ENCODE assay signal across 1 cellular context in the genomic region with DNA sequence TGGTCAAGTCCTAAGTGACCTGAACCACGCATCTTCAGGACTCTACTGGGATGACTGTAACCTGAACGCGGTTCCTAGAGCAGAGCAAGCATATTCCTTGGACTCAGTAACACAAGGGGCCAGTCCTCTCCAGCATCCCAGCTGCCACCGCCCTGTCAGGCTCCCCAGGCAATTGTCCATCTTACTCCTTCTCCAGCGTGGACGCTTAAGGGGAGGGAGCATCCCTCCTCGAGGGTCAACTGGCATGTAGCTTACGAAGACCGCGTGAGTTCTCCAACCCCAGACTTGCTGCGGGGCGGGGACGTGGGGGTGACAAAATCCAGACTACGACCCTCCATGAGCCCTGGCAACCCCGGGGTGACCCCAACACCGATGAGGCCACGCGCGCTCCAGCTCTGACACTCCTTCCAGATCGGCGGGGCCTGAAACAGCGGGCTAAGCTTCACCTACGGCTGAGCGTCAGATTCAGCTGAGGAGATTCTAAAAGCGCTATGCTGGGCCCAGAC.
A peak's percentile ranks its signal among the peaks of the same experiment; 100 is the strongest.
TF ChIP-seq lines count a peak whose summit lies in the region.

No MANE protein-coding gene starts in this region.

TF ChIP-seq in HepG2, 621 proteins besides CTCF, POLR2A, EP300 and RAD21 (continued from another document):
- TF ChIP-seq, protein P1, sequence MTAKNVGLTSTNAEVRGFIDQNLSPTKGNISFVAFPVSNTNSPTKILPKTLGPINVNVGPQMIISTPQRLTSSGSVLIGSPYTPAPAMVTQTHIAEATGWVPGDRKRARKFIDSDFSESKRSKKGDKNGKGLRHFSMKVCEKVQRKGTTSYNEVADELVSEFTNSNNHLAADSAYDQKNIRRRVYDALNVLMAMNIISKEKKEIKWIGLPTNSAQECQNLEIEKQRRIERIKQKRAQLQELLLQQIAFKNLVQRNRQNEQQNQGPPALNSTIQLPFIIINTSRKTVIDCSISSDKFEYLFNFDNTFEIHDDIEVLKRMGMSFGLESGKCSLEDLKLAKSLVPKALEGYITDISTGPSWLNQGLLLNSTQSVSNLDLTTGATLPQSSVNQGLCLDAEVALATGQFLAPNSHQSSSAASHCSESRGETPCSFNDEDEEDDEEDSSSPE (CRISPR knock-in tag; IDR thresholded peaks at IDR 0.05) = no peak
- TF ChIP-seq ZNF180 (CRISPR knock-in tag; IDR thresholded peaks at IDR 0.05; ENCODE audit: borderline replicate concordance, low read depth) (no peak), SNAI1 (CRISPR knock-in tag; IDR thresholded peaks at IDR 0.05; ENCODE audit: borderline replicate concordance) (0 out of 2 replicates have a peak, but pooled peaks have one; percentile 13), MYC (CRISPR knock-in tag; IDR thresholded peaks at IDR 0.05; ENCODE audit: borderline replicate concordance) (peak; percentile 38; the same call in 1 of the 2 replicates), RFXANK (CRISPR knock-in tag; IDR thresholded peaks at IDR 0.05) (no peak), ZUFSP (CRISPR knock-in tag; IDR thresholded peaks at IDR 0.05; ENCODE audit: borderline replicate concordance) (no peak), GTF2F1 (IDR thresholded peaks at IDR 0.05; ENCODE audit: low read length) (no peak), ZNF749 (CRISPR knock-in tag; IDR thresholded peaks at IDR 0.05; ENCODE audit: borderline replicate concordance) (no peak; the same call in 1 of the 2 replicates), MNT (IDR thresholded peaks at IDR 0.05) (no peak), ZMYM4 (CRISPR knock-in tag; IDR thresholded peaks at IDR 0.05) (no peak), ZNF510 (CRISPR knock-in tag; IDR thresholded peaks at IDR 0.05; ENCODE audit: low read depth) (no peak), ZNF747 (CRISPR knock-in tag; IDR thresholded peaks at IDR 0.05; ENCODE audit: borderline replicate concordance) (0 out of 2 replicates have a peak, but pooled peaks have one; percentile 1), ZNF772 (CRISPR knock-in tag; IDR thresholded peaks at IDR 0.05) (0 out of 2 replicates have a peak, but pooled peaks have one; percentile 1), JDP2 (CRISPR knock-in tag; IDR thresholded peaks at IDR 0.05; ENCODE audit: borderline replicate concordance) (no peak), SUZ12 (IDR thresholded peaks at IDR 0.05; ENCODE audit: low read depth, low read length) (no peak), ZNF564 (CRISPR knock-in tag; IDR thresholded peaks at IDR 0.05) (0 out of 2 replicates have a peak, but pooled peaks have one; percentile 2), KDM5A (IDR thresholded peaks at IDR 0.05; ENCODE audit: borderline replicate concordance, low read length) (no peak), NFE2L2 (IDR thresholded peaks at IDR 0.05; ENCODE audit: low read length) (no peak), ZNF264 (CRISPR knock-in tag; IDR thresholded peaks at IDR 0.05) (no peak), ZNF605 (CRISPR knock-in tag; IDR thresholded peaks at IDR 0.05) (peak; percentile 7; the same call in 1 of the 2 replicates), RFX3 (CRISPR knock-in tag; IDR thresholded peaks at IDR 0.05) (no peak), KDM2A (CRISPR knock-in tag; IDR thresholded peaks at IDR 0.05; ENCODE audit: borderline replicate concordance, low read depth) (0 out of 2 replicates have a peak, but pooled peaks have one; percentile 11), ZZZ3 (CRISPR knock-in tag; IDR thresholded peaks at IDR 0.05; ENCODE audit: borderline replicate concordance) (no peak), ZNF3 (CRISPR knock-in tag; IDR thresholded peaks at IDR 0.05) (no peak), HDAC1 (CRISPR knock-in tag; IDR thresholded peaks at IDR 0.05) (peak; percentile 35), ZSCAN31 (CRISPR knock-in tag; IDR thresholded peaks at IDR 0.05; ENCODE audit: low read depth) (0 out of 2 replicates have a peak, but pooled peaks have one; percentile 4), KLF16 (CRISPR knock-in tag; IDR thresholded peaks at IDR 0.05) (no peak)
- TF ChIP-seq, protein P2, sequence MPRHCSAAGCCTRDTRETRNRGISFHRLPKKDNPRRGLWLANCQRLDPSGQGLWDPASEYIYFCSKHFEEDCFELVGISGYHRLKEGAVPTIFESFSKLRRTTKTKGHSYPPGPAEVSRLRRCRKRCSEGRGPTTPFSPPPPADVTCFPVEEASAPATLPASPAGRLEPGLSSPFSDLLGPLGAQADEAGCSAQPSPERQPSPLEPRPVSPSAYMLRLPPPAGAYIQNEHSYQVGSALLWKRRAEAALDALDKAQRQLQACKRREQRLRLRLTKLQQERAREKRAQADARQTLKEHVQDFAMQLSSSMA (CRISPR knock-in tag; IDR thresholded peaks at IDR 0.05) = no peak
- TF ChIP-seq, protein P3, sequence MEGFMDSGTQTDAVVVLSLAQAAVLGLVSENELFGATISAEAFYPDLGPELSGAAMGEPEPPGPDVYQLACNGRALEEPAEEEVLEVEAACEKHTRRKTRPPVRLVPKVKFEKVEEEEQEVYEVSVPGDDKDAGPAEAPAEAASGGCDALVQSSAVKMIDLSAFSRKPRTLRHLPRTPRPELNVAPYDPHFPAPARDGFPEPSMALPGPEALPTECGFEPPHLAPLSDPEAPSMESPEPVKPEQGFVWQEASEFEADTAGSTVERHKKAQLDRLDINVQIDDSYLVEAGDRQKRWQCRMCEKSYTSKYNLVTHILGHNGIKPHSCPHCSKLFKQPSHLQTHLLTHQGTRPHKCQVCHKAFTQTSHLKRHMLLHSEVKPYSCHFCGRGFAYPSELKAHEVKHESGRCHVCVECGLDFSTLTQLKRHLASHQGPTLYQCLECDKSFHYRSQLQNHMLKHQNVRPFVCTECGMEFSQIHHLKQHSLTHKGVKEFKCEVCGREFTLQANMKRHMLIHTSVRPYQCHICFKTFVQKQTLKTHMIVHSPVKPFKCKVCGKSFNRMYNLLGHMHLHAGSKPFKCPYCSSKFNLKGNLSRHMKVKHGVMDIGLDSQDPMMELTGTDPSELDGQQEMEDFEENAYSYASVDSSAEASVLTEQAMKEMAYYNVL (CRISPR knock-in tag; IDR thresholded peaks at IDR 0.05; ENCODE audit: borderline replicate concordance) = 0 out of 2 replicates have a peak, but pooled peaks have one; percentile 9
- TF ChIP-seq, protein P4, sequence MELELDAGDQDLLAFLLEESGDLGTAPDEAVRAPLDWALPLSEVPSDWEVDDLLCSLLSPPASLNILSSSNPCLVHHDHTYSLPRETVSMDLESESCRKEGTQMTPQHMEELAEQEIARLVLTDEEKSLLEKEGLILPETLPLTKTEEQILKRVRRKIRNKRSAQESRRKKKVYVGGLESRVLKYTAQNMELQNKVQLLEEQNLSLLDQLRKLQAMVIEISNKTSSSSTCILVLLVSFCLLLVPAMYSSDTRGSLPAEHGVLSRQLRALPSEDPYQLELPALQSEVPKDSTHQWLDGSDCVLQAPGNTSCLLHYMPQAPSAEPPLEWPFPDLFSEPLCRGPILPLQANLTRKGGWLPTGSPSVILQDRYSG (CRISPR knock-in tag; IDR thresholded peaks at IDR 0.05) = no peak
- TF ChIP-seq, protein P5, sequence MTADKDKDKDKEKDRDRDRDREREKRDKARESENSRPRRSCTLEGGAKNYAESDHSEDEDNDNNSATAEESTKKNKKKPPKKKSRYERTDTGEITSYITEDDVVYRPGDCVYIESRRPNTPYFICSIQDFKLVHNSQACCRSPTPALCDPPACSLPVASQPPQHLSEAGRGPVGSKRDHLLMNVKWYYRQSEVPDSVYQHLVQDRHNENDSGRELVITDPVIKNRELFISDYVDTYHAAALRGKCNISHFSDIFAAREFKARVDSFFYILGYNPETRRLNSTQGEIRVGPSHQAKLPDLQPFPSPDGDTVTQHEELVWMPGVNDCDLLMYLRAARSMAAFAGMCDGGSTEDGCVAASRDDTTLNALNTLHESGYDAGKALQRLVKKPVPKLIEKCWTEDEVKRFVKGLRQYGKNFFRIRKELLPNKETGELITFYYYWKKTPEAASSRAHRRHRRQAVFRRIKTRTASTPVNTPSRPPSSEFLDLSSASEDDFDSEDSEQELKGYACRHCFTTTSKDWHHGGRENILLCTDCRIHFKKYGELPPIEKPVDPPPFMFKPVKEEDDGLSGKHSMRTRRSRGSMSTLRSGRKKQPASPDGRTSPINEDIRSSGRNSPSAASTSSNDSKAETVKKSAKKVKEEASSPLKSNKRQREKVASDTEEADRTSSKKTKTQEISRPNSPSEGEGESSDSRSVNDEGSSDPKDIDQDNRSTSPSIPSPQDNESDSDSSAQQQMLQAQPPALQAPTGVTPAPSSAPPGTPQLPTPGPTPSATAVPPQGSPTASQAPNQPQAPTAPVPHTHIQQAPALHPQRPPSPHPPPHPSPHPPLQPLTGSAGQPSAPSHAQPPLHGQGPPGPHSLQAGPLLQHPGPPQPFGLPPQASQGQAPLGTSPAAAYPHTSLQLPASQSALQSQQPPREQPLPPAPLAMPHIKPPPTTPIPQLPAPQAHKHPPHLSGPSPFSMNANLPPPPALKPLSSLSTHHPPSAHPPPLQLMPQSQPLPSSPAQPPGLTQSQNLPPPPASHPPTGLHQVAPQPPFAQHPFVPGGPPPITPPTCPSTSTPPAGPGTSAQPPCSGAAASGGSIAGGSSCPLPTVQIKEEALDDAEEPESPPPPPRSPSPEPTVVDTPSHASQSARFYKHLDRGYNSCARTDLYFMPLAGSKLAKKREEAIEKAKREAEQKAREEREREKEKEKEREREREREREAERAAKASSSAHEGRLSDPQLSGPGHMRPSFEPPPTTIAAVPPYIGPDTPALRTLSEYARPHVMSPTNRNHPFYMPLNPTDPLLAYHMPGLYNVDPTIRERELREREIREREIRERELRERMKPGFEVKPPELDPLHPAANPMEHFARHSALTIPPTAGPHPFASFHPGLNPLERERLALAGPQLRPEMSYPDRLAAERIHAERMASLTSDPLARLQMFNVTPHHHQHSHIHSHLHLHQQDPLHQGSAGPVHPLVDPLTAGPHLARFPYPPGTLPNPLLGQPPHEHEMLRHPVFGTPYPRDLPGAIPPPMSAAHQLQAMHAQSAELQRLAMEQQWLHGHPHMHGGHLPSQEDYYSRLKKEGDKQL (CRISPR knock-in tag; IDR thresholded peaks at IDR 0.05; ENCODE audit: low read depth) = no peak
